In genomic region chr14:75985618-75986438, GRCh38 we compare ENCODE assay signal across 8 cellular contexts. TPM values are rescaled to one million over a fixed set of nuclear protein-coding genes. Genes with fewer than 3 reads are reported as not detected.
DNase-seq lines count a peak whose midpoint lies in the region; ATAC-seq and TF ChIP-seq lines count a peak whose summit lies in the region.

TSS of gene IFT43 (plus strand) at chr14:75985763. CDS start at chr14:75985787, 24 bp downstream.

- peaks cover 17% of the 10 kb centered on the region for H3K79me2 ChIP-seq in PC-9 (ENCODE audit: low read depth)

- intact Hi-C loops in PC-9 (cut with micrococcal nuclease; ENCODE audit: unreplicated experiment) = loop anchor here (2.0 to 5.0 kb wide), 3 partner anchors 401 to 859 kb away; partner anchors contain the start of gene NEK9

- H4K20me1 ChIP-seq in PC-9 (ENCODE audit: insufficient read depth) = no peaks in the 10 kb centered on the region

- H3F3A ChIP-seq in PC-9 (ENCODE audit: insufficient read depth, low read depth) = no peaks in the 10 kb centered on the region; the same call in 1 of the 2 replicates

- H3K27me3 ChIP-seq in HUES48 (ENCODE audit: control insufficient read depth, insufficient read depth, low read length) = peaks cover 35% of the 10 kb centered on the region
- H3K27me3 ChIP-seq in PC-9 (ENCODE audit: insufficient read depth, low read depth) = no peaks in the 10 kb centered on the region
- no peaks in the 10 kb centered on the region for H3K27me3 ChIP-seq in mucosa of rectum (ENCODE audit: control insufficient read depth in 2 of 2, insufficient read depth in 2 of 2, low read length in 2 of 2)

- CTCF ChIA-PET in PC-9 (lab: Charles Lee) = interaction anchor here (0.6 to 1.1 kb wide), 12 partner anchors 26 to 791 kb away, joined by 3 to 9 read pairs (median 4); partner anchors contain the start of gene FLVCR2

- H3K4me2 ChIP-seq in PC-9 = peak within 1 kb of the TSS; percentile 85

- H3K4me3 ChIP-seq in HUES48 (ENCODE audit: low read depth, low read length) (peak within 1 kb of the TSS; percentile 94), PC-9 (peak within 1 kb of the TSS; percentile 77), epithelial cell of proximal tubule (ENCODE audit: low read depth, low read length) (peak within 1 kb of the TSS; percentile 98), mucosa of rectum (ENCODE audit: low read length in 2 of 2) (peak within 1 kb of the TSS; percentile 75 to 90)

- H3K9me2 ChIP-seq in PC-9 (ENCODE audit: insufficient read depth) = no peaks in the 10 kb centered on the region

- H3K4me1 ChIP-seq in HUES48 (ENCODE audit: control insufficient read depth, insufficient read depth, low read length) = peaks cover 21% of the 10 kb centered on the region
- peaks cover 28% of the 10 kb centered on the region for H3K4me1 ChIP-seq in PC-9 (replicated peaks; ENCODE audit: insufficient read depth)
- peaks cover 21% of the 10 kb centered on the region in 2 donors for H3K4me1 ChIP-seq in mucosa of rectum (ENCODE audit: control insufficient read depth in 2 of 2, insufficient read depth in 2 of 2, low read length in 2 of 2)

- DNase-seq in COLO829 (ENCODE audit: low spot score) (peak; percentile 59), PC-9 (peak; percentile 81 to 93), epithelial cell of proximal tubule (ENCODE audit: low read depth) (no peak)
- DNase-seq in activated T-cell treated with anti-CD3 and anti-CD28 coated beads, Interleukin-2, amount 50 U/mL, for 1 hour = peak; percentile 91
- DNase-seq in stimulated activated CD8-positive, alpha-beta memory T cell treated with anti-CD3 and anti-CD28 coated beads, Interleukin-4, amount 100 ng/mL, for 4 hours (ENCODE audit: low read depth in 2 of 2, low spot score in 1 of 2) = peak; percentile 83 to 91

- H3K27ac ChIP-seq in HUES48 (ENCODE audit: low read depth, low read length) (peak within 1 kb of the TSS; percentile 77), PC-9 (no peak within 1 kb of the TSS), mucosa of rectum (ENCODE audit: low read depth in 2 of 2, low read length in 2 of 2) (peak within 1 kb of the TSS; percentile 66 to 79)

- POLR2A ChIA-PET in PC-9 (lab: Charles Lee; ENCODE audit: unreplicated experiment) = interaction anchor here (0.6 to 0.8 kb wide), 7 partner anchors 10 to 858 kb away, joined by 3 to 7 read pairs (median 4); no protein-coding TSS in a partner anchor

- peaks cover 14% of the 10 kb centered on the region for H3K36me3 ChIP-seq in HUES48 (ENCODE audit: control insufficient read depth, insufficient read depth, low read length)
- peaks cover 7% of the 10 kb centered on the region; the same call in 1 of the 2 replicates for H3K36me3 ChIP-seq in PC-9 (ENCODE audit: low read depth)
- H3K36me3 ChIP-seq in mucosa of rectum (ENCODE audit: control insufficient read depth in 2 of 2, insufficient read depth in 2 of 2, low read length in 2 of 2) = peaks cover 6 to 7% of the 10 kb centered on the region in 2 donors

- TF ChIP-seq CTCF in PC-9 (conservative IDR thresholded peaks at IDR 0.05) = no peak
- TF ChIP-seq CTCF in epithelial cell of proximal tubule (conservative IDR thresholded peaks at IDR 0.05; ENCODE audit: low read depth, low read length) = no peak

- TSS peak; percentile 68 for BruUV-seq in PC-9 (replicated peaks; lab: Mats Ljungman, UMichigan)

- peak; percentile 60 for ATAC-seq in GM21367 (IDR thresholded peaks at IDR 0.05; ENCODE audit: unreplicated experiment)

- H2AFZ ChIP-seq in PC-9 = peak within 1 kb of the TSS; percentile 90

- peak within 1 kb of the TSS; percentile 75 for H3K9ac ChIP-seq in HUES48 (ENCODE audit: low read depth, low read length)
- peak within 1 kb of the TSS; percentile 78 to 83 for H3K9ac ChIP-seq in mucosa of rectum (ENCODE audit: low read depth in 1 of 2, low read length in 2 of 2)

- H3K9me3 ChIP-seq in HUES48 (ENCODE audit: control insufficient read depth, insufficient read depth, low read length) = no peaks in the 10 kb centered on the region
- H3K9me3 ChIP-seq in PC-9 (ENCODE audit: insufficient read depth, low read depth) = no peaks in the 10 kb centered on the region
- no peaks in the 10 kb centered on the region for H3K9me3 ChIP-seq in mucosa of rectum (ENCODE audit: control insufficient read depth in 2 of 2, low read length in 2 of 2)

RNA-seq across cellular contexts. Expression of gene IFT43, which starts in this region (rescaled TPM):
- total RNA-seq in PC-9 (2021) (98.8 and 112 TPM in 2 replicates), epithelial cell of proximal tubule (28.3 and 28.6 TPM in 2 replicates)
